In genomic region chr11:76293189-76293631, GRCh38 we compare ENCODE assay signal across 12 cellular contexts.
DNase-seq lines count a peak whose midpoint lies in the region; ATAC-seq and TF ChIP-seq lines count a peak whose summit lies in the region.
"Had no signal": no experiment of that assay in that cellular context is flagged by ENCODE, and none has a peak within 500 bp of the region (broad histone marks: within the 10 kb centered on the region; RNA-seq: fewer than 3 reads in every experiment).

No MANE protein-coding gene starts in this region.

- ATAC-seq in HG02678 (IDR thresholded peaks at IDR 0.05; ENCODE audit: unreplicated experiment) (peak; percentile 56), activated B cell treated with CpG ODN at 0.5 μM for 24 hours (ENCODE audit: low read depth) (peak; percentile 34), GM19324 (IDR thresholded peaks at IDR 0.05; ENCODE audit: low FRiP score, unreplicated experiment) (no peak)

- peaks cover 19% of the 10 kb centered on the region for H3K4me1 Mint-ChIP-seq in activated B cell treated with CpG ODN at 0.5 μM for 24 hours
- H3K4me1 Mint-ChIP-seq in stimulated activated naive CD8-positive, alpha-beta T cell treated with anti-CD3 and anti-CD28 coated beads, Interleukin-15, Interleukin-2, amounts not matched to agents 100 ng/mL and 50 ng/mL, for 24 hours (ENCODE audit: low read depth): peaks cover 18% of the 10 kb centered on the region
- H3K4me1 Mint-ChIP-seq in immature natural killer cell: peaks cover 3 to 4% of the 10 kb centered on the region in 2 donors

- TF ChIP-seq CTCF in activated B cell treated with CpG ODN at 0.5 μM for 24 hours (IDR thresholded peaks at IDR 0.05): no peak

- intact Hi-C loops in activated B cell treated with CpG ODN at 0.5 μM for 24 hours (cut with micrococcal nuclease): no loop called here

- H3K27me3 Mint-ChIP-seq in activated B cell treated with CpG ODN at 0.5 μM for 24 hours (no peaks in the 10 kb centered on the region), immature natural killer cell (ENCODE audit: low read depth in 3 of 3) (peaks cover 0 to 1% (median 0%) of the 10 kb centered on the region in 3 donors)
- H3K27me3 Mint-ChIP-seq in stimulated activated naive CD8-positive, alpha-beta T cell treated with anti-CD3 and anti-CD28 coated beads, Interleukin-15, Interleukin-2, amounts not matched to agents 100 ng/mL and 50 ng/mL, for 24 hours: no peaks in the 10 kb centered on the region

- no peak overlapping the region for H3K27ac Mint-ChIP-seq in activated B cell treated with CpG ODN at 0.5 μM for 24 hours
- H3K27ac Mint-ChIP-seq in stimulated activated naive CD8-positive, alpha-beta T cell treated with anti-CD3 and anti-CD28 coated beads, Interleukin-15, Interleukin-2, amounts not matched to agents 100 ng/mL and 50 ng/mL, for 24 hours: peak overlapping the region; percentile 49
- no peak overlapping the region for H3K27ac Mint-ChIP-seq in immature natural killer cell
- H3K27ac Mint-ChIP-seq: GM23338 had no signal

- peak overlapping the region; percentile 55 for H3K4me3 Mint-ChIP-seq in activated B cell treated with CpG ODN at 0.5 μM for 24 hours
- H3K4me3 Mint-ChIP-seq in stimulated activated naive CD8-positive, alpha-beta T cell treated with anti-CD3 and anti-CD28 coated beads, Interleukin-15, Interleukin-2, amounts not matched to agents 100 ng/mL and 50 ng/mL, for 24 hours: no peak overlapping the region
- no peak overlapping the region for H3K4me3 Mint-ChIP-seq in immature natural killer cell
- H3K4me3 Mint-ChIP-seq: GM23338 had no signal

- H3K9me3 Mint-ChIP-seq in activated B cell treated with CpG ODN at 0.5 μM for 24 hours (no peaks in the 10 kb centered on the region), immature natural killer cell (no peaks in the 10 kb centered on the region)
- no peaks in the 10 kb centered on the region for H3K9me3 Mint-ChIP-seq in stimulated activated naive CD8-positive, alpha-beta T cell treated with anti-CD3 and anti-CD28 coated beads, Interleukin-15, Interleukin-2, amounts not matched to agents 100 ng/mL and 50 ng/mL, for 24 hours
- H3K9me3 Mint-ChIP-seq: GM23338 had no signal

- H3K36me3 Mint-ChIP-seq in activated B cell treated with CpG ODN at 0.5 μM for 24 hours (ENCODE audit: low read depth) (no peaks in the 10 kb centered on the region), immature natural killer cell (no peaks in the 10 kb centered on the region)
- no peaks in the 10 kb centered on the region for H3K36me3 Mint-ChIP-seq in stimulated activated naive CD8-positive, alpha-beta T cell treated with anti-CD3 and anti-CD28 coated beads, Interleukin-15, Interleukin-2, amounts not matched to agents 100 ng/mL and 50 ng/mL, for 24 hours (ENCODE audit: low read depth)

- POLR2A ChIA-PET in activated B cell treated with CpG ODN at 0.5 μM for 24 hours (lab: Charles Lee): interaction anchor here (0.6 to 1.7 kb wide), 2 partner anchors 59 to 406 kb away, joined by 5 to 6 read pairs; no protein-coding TSS in a partner anchor

- peak; percentile 20 to 35 (median 25) for DNase-seq in stimulated activated CD4-positive, alpha-beta T cell treated with anti-CD3 and anti-CD28 coated beads, Interleukin-12 subunit alpha, Interleukin-12 subunit beta, amount 100 ng/mL, for 48 hours (ENCODE audit: low read depth in 2 of 3, low spot score in 1 of 3)
- no peak for DNase-seq in stimulated activated CD4-positive, alpha-beta T cell treated with anti-CD3 and anti-CD28 coated beads, Interleukin-4, amount 100 ng/mL, for 4 hours
- DNase-seq in activated B cell treated with CpG ODN at 0.5 μM for 24 hours (no peak), cortex of kidney (lab: John Stamatoyannopoulos, UW) (no peak), immature natural killer cell (no peak)
- DNase-seq: activated effector memory CD4-positive, alpha-beta T cell treated with Interleukin-2 at 50 U/mL for 16 hours; MM.1S; Right ventricle myocardium superior had no signal

- CTCF ChIA-PET in activated B cell treated with CpG ODN at 0.5 μM for 24 hours (lab: Charles Lee): interaction anchor here (1.8 kb wide), 1 partner anchor 85 kb away, joined by 8 read pairs; no protein-coding TSS in a partner anchor

Comparison
In these comparisons a context has a peak if more than half of its experiments do, and no peak if none do; other contexts are left out.
1. DNase-seq: peak in stimulated activated CD4-positive, alpha-beta T cell treated with anti-CD3 and anti-CD28 coated beads, Interleukin-12 subunit alpha, Interleukin-12 subunit beta, amount 100 ng/mL, for 48 hours (3 of 3); none in stimulated activated CD4-positive, alpha-beta T cell treated with anti-CD3 and anti-CD28 coated beads, Interleukin-4, amount 100 ng/mL, for 4 hours (0 of 2), activated B cell treated with CpG ODN at 0.5 μM for 24 hours (single experiment), cortex of kidney (single experiment) and immature natural killer cell (0 of 3).